In genomic region chr16:64116151-64116550, GRCh38 we compare ENCODE assay signal across 27 cellular contexts.
"Had no signal": no experiment of that assay in that cellular context is flagged by ENCODE, and none has a peak within 500 bp of the region (broad histone marks: within the 10 kb centered on the region; RNA-seq: fewer than 3 reads in every experiment).

No MANE protein-coding gene starts in this region.

- H3K27ac ChIP-seq: colonic mucosa, coronary artery, dorsolateral prefrontal cortex, epithelial cell of prostate, esophagus muscularis mucosa, esophagus squamous epithelium, foreskin keratinocyte, gastrocnemius medialis, gastroesophageal sphincter, heart left ventricle, heart right ventricle had no signal

- H3K27ac Mint-ChIP-seq: dendritic cell treated with granulocyte-macrophage colony-stimulating factor and Interleukin-4, amounts not matched to agents 40 ng/mL and 50 ng/mL, for 4 days; effector memory CD8-positive, alpha-beta T cell; endodermal cell had no signal

- FAIRE-seq: colon, endothelial cell of umbilical vein had no signal

- H3K4me1 ChIP-seq: colonic mucosa, esophagus muscularis mucosa, esophagus squamous epithelium, foreskin keratinocyte, gastrocnemius medialis, gastroesophageal sphincter, heart left ventricle, heart right ventricle had no signal

- H3K27me3 ChIP-seq: colonic mucosa, esophagus muscularis mucosa, esophagus squamous epithelium, foreskin keratinocyte, gastrocnemius medialis, gastroesophageal sphincter, heart left ventricle, heart right ventricle had no signal

- ATAC-seq: effector memory CD8-positive, alpha-beta T cell; esophagus mucosa; foreskin keratinocyte; gastrocnemius medialis; gastroesophageal sphincter; heart left ventricle; heart right ventricle had no signal

- H3K36me3 ChIP-seq: colonic mucosa, esophagus muscularis mucosa, esophagus squamous epithelium, gastrocnemius medialis, gastroesophageal sphincter, heart left ventricle, heart right ventricle had no signal

- H3K9me3 ChIP-seq: colonic mucosa, esophagus muscularis mucosa, esophagus squamous epithelium, gastrocnemius medialis, gastroesophageal sphincter, heart left ventricle had no signal

- H3K27me3 Mint-ChIP-seq: dendritic cell treated with granulocyte-macrophage colony-stimulating factor and Interleukin-4, amounts not matched to agents 40 ng/mL and 50 ng/mL, for 4 days; effector memory CD8-positive, alpha-beta T cell had no signal

- H3K4me3 Mint-ChIP-seq: dendritic cell treated with granulocyte-macrophage colony-stimulating factor and Interleukin-4, amounts not matched to agents 40 ng/mL and 50 ng/mL, for 4 days; effector memory CD8-positive, alpha-beta T cell; endodermal cell had no signal

- H3K4me3 ChIP-seq: colonic mucosa, coronary artery, dorsolateral prefrontal cortex, esophagus muscularis mucosa, esophagus squamous epithelium, gastrocnemius medialis, gastroesophageal sphincter, heart left ventricle, heart right ventricle had no signal

- DNase-seq: colonic mucosa; cortex of kidney; dermis blood vessel endothelial cell; dorsolateral prefrontal cortex; effector CD4-positive, alpha-beta T cell; effector CD8-positive, alpha-beta T cell; effector memory CD4-positive, alpha-beta T cell; effector memory CD8-positive, alpha-beta T cell; endodermal cell; erythroblast; esophagus squamous epithelium; foreskin fibroblast; foreskin keratinocyte; foreskin melanocyte; gastrocnemius medialis; glutamatergic neuron; head of caudate nucleus; heart left ventricle; heart right ventricle had no signal
